In genomic region chr7:76974793-76975579, GRCh38 we compare ENCODE assay signal across 5 cellular contexts. TPM values are rescaled to one million over a fixed set of nuclear protein-coding genes. Genes with fewer than 3 reads are reported as not detected.
"Had no signal": no experiment of that assay in that cellular context is flagged by ENCODE, and none has a peak within 500 bp of the region (broad histone marks: within the 10 kb centered on the region; RNA-seq: fewer than 3 reads in every experiment).

No MANE protein-coding gene starts in this region.

RNA-seq across cellular contexts. Expression of gene SPDYE17, which starts 57.2 kb away (rescaled TPM):
- total RNA-seq: GM23248, H4, H7, HT-29, IMR-90 had no signal
- polyA plus RNA-seq: GM23248, IMR-90 had no signal
